In the genomic region with DNA sequence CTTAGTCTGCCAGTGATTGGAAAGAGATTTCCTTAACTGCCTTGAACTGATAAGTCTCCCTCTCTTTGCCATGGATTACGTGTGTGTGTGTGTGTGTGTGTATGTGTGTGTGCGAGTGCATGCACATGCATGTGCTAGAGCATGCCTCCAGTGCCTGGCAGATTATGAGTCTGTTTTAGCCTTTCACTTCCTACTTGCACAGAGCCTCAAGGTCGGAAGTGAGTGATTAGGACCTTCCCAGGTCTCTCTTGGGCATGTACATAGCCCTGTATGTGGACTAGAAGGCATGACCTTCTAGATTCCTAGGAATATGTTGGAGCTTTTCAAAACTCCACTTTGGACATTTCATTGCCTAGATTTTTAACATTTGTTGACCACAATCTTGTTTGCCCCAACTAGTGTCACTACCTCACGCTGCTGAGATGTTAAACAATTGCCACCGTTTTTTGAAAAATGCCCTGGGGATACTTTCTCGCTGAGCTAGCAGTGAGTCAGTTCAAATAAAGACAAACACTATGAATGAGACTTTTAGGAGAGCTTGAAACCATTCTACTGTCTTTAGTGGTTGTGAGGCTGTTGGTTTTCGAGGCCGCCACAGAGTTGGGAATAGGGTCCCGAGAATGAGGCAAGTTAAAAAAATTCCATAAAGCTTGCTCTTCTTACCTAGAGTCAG, we compare ENCODE assay signal across 19 cellular contexts. TPM values are rescaled to one million over a fixed set of nuclear protein-coding genes. Genes with fewer than 3 reads are reported as not detected.
DNase-seq lines count a peak whose midpoint lies in the region; ATAC-seq, FAIRE-seq and TF ChIP-seq lines count a peak whose summit lies in the region.
"Had no signal": no experiment of that assay in that cellular context is flagged by ENCODE, and none has a peak within 500 bp of the region (broad histone marks: within the 10 kb centered on the region; RNA-seq: fewer than 3 reads in every experiment).

No MANE protein-coding gene starts in this region.

- H3K4me3 Mint-ChIP-seq in neural crest cell (peak overlapping the region; percentile 3), mesothelial cell of epicardium (no peak overlapping the region)
- H3K4me3 Mint-ChIP-seq: activated CD4-positive, alpha-beta T cell treated with anti-CD3 and anti-CD28 coated beads, Interleukin-2, amount 10 ng/mL, durations not matched to agents 7 days and 5 days; T-helper 2 cell treated with Interferon-gamma antibody and Interleukin-4, amounts not matched to agents 5 μg/mL and 100 μg/mL, for 36 hours had no signal

- peak overlapping the region; percentile 24 for H3K27ac ChIP-seq in PC-9
- no peak overlapping the region for H3K27ac ChIP-seq in Karpas-422 (ENCODE audit: low read length)
- H3K27ac ChIP-seq: body of pancreas, prostate gland, thoracic aorta had no signal

- H3K4me2 ChIP-seq in PC-9 (peak overlapping the region; percentile 60), Karpas-422 (ENCODE audit: low read depth, low read length, poor library complexity, severe bottlenecking) (no peak overlapping the region)

- no peak for DNase-seq in GM12892 (ENCODE audit: insufficient read length)
- peak; percentile 53 to 84 for DNase-seq in PC-9
- DNase-seq in bronchial epithelial cell (ENCODE audit: low read depth), result peak; percentile 92
- DNase-seq in neural crest cell (ENCODE audit: low read depth, low spot score), result no peak
- DNase-seq in Karpas-422, result no peak
- DNase-seq in mesothelial cell of epicardium (ENCODE audit: low spot score in 2 of 2, unreplicated experiment in 2 of 2), result no peak
- no peak for DNase-seq in NCI-H2107 treated with DMSO at 0.1 percent for 48 hours (lab: John Stamatoyannopoulos, UW; ENCODE audit: unreplicated experiment)
- DNase-seq: activated CD4-positive, alpha-beta T cell treated with anti-CD3 and anti-CD28 coated beads, Interleukin-2, amount 10 ng/mL, durations not matched to agents 7 days and 5 days; body of pancreas; DMS79; effector CD8-positive, alpha-beta T cell; NCI-H1105; NCI-H345 had no signal

- H2AFZ ChIP-seq in PC-9 (no peak overlapping the region), Karpas-422 (ENCODE audit: low read length) (no peak overlapping the region)

- peaks cover 19% of the 10 kb centered on the region for H3K4me1 ChIP-seq in PC-9 (replicated peaks; ENCODE audit: insufficient read depth)
- no peaks in the 10 kb centered on the region for H3K4me1 ChIP-seq in Karpas-422 (ENCODE audit: low read length)
- H3K4me1 ChIP-seq: body of pancreas, prostate gland had no signal

- H3K9ac ChIP-seq in Karpas-422 (ENCODE audit: low read length), result no peak overlapping the region

- H3K9me3 Mint-ChIP-seq in neural crest cell, result no peaks in the 10 kb centered on the region
- peaks cover 8% of the 10 kb centered on the region for H3K9me3 Mint-ChIP-seq in mesothelial cell of epicardium
- H3K9me3 Mint-ChIP-seq: activated CD4-positive, alpha-beta T cell treated with anti-CD3 and anti-CD28 coated beads, Interleukin-2, amount 10 ng/mL, durations not matched to agents 7 days and 5 days; T-helper 2 cell treated with Interferon-gamma antibody and Interleukin-4, amounts not matched to agents 5 μg/mL and 100 μg/mL, for 36 hours had no signal

- POLR2A ChIA-PET in PC-9 (lab: Charles Lee; ENCODE audit: unreplicated experiment), result interaction anchor here (0.5 to 0.7 kb wide), 3 partner anchors 126 to 890 kb away, joined by 3 to 9 read pairs (median 4); no protein-coding TSS in a partner anchor

- H3K36me3 Mint-ChIP-seq in neural crest cell (ENCODE audit: low read depth), result peaks cover 13% of the 10 kb centered on the region
- peaks cover 35% of the 10 kb centered on the region for H3K36me3 Mint-ChIP-seq in mesothelial cell of epicardium

- ATAC-seq in HG03039 (IDR thresholded peaks at IDR 0.05; ENCODE audit: unreplicated experiment), result no peak
- ATAC-seq: body of pancreas, HepG2 had no signal

- H3K9me3 ChIP-seq in PC-9 (ENCODE audit: insufficient read depth, low read depth) (no peaks in the 10 kb centered on the region), Karpas-422 (ENCODE audit: low read length) (no peaks in the 10 kb centered on the region)
- H3K9me3 ChIP-seq: body of pancreas, prostate gland, thoracic aorta had no signal

- CTCF ChIA-PET in PC-9 (lab: Charles Lee), result no interaction called here

- peak; percentile 40 for FAIRE-seq in GM12892 (lab: Jason Lieb, UNC)
- peak; percentile 80 for FAIRE-seq in bronchial epithelial cell (lab: Jason Lieb, UNC)
- FAIRE-seq: HepG2 had no signal

- H3K4me1 Mint-ChIP-seq in neural crest cell (peaks cover 13% of the 10 kb centered on the region), mesothelial cell of epicardium (no peaks in the 10 kb centered on the region)

- peaks cover 16% of the 10 kb centered on the region for H3F3A ChIP-seq in PC-9 (ENCODE audit: insufficient read depth, low read depth)

- H4K20me1 ChIP-seq in PC-9 (ENCODE audit: insufficient read depth), result no peaks in the 10 kb centered on the region
- no peaks in the 10 kb centered on the region for H4K20me1 ChIP-seq in Karpas-422 (ENCODE audit: insufficient read depth, low read depth, low read length)

- H3K36me3 ChIP-seq in PC-9 (ENCODE audit: low read depth) (no peaks in the 10 kb centered on the region), bronchial epithelial cell (ENCODE audit: control insufficient read depth, insufficient read depth, low read length) (peaks cover 1% of the 10 kb centered on the region), Karpas-422 (ENCODE audit: insufficient read depth, low read length) (peaks cover 68% of the 10 kb centered on the region)

- TF ChIP-seq CTCF in PC-9 (conservative IDR thresholded peaks at IDR 0.05) (no peak), bronchial epithelial cell (IDR thresholded peaks at IDR 0.05; ENCODE audit: insufficient read depth, low read length, severe bottlenecking) (no peak), neural crest cell (conservative IDR thresholded peaks at IDR 0.05) (no peak), mesothelial cell of epicardium (IDR thresholded peaks at IDR 0.05; ENCODE audit: unreplicated experiment) (no peak)

- H3K27me3 ChIP-seq in PC-9 (ENCODE audit: insufficient read depth, low read depth), result no peaks in the 10 kb centered on the region
- H3K27me3 ChIP-seq in bronchial epithelial cell (ENCODE audit: control insufficient read depth, insufficient read depth, low read length), result no peaks in the 10 kb centered on the region
- no peaks in the 10 kb centered on the region for H3K27me3 ChIP-seq in Karpas-422 (ENCODE audit: low read length)
- H3K27me3 ChIP-seq: body of pancreas had no signal

- no peak for TF ChIP-seq POLR2A in GM12892 (IDR thresholded peaks at IDR 0.05; ENCODE audit: low read depth, low read length)

- BruUV-seq in PC-9 (replicated peaks; lab: Mats Ljungman, UMichigan), result no TSS peak

- H3K27me3 Mint-ChIP-seq in neural crest cell (ENCODE audit: low read depth) (no peaks in the 10 kb centered on the region), mesothelial cell of epicardium (ENCODE audit: low read depth) (no peaks in the 10 kb centered on the region)
- H3K27me3 Mint-ChIP-seq: activated CD4-positive, alpha-beta T cell treated with anti-CD3 and anti-CD28 coated beads, Interleukin-2, amount 10 ng/mL, durations not matched to agents 7 days and 5 days had no signal

- 0 out of 2 replicates have a peak overlapping the region, but pooled peaks have one; percentile 7 for H3K4me3 ChIP-seq in PC-9
- H3K4me3 ChIP-seq in bronchial epithelial cell (ENCODE audit: low read depth, low read length), result no peak overlapping the region
- H3K4me3 ChIP-seq in Karpas-422 (ENCODE audit: low read length), result no peak overlapping the region
- H3K4me3 ChIP-seq: body of pancreas, prostate gland, thoracic aorta had no signal

- H3K9me2 ChIP-seq in PC-9 (ENCODE audit: insufficient read depth), result no peaks in the 10 kb centered on the region
- no peaks in the 10 kb centered on the region for H3K9me2 ChIP-seq in Karpas-422 (replicated peaks; ENCODE audit: insufficient read depth, low read length)

- H3K27ac Mint-ChIP-seq in neural crest cell (ENCODE audit: unreplicated experiment) (peak overlapping the region; percentile 55), mesothelial cell of epicardium (no peak overlapping the region)
- H3K27ac Mint-ChIP-seq: activated CD4-positive, alpha-beta T cell treated with anti-CD3 and anti-CD28 coated beads, Interleukin-2, amount 10 ng/mL, durations not matched to agents 7 days and 5 days; T-helper 2 cell treated with Interferon-gamma antibody and Interleukin-4, amounts not matched to agents 5 μg/mL and 100 μg/mL, for 36 hours had no signal

- H3K79me2 ChIP-seq in PC-9 (ENCODE audit: low read depth), result no peaks in the 10 kb centered on the region
- H3K79me2 ChIP-seq in Karpas-422 (ENCODE audit: low read length), result no peaks in the 10 kb centered on the region

- intact Hi-C loops in PC-9 (cut with micrococcal nuclease; ENCODE audit: unreplicated experiment), result no loop called here

RNA-seq across cellular contexts. Expression of a gene that starts 28.2 kb away (rescaled TPM):
- 16.9 TPM for polyA plus RNA-seq in GM12892 (2012; ENCODE audit: missing spikeins)
- total RNA-seq in PC-9 (2021) (13.2 and 20.4 TPM in 2 replicates), bronchial epithelial cell (6.0 and 8.7 TPM in 2 replicates), neural crest cell (41.1 and 42.4 TPM in 2 replicates), mesothelial cell of epicardium (18.3 to 20.7 TPM (median 19.7 TPM) in 3 replicates)
- 31.4 and 42.3 TPM in 2 replicates for total RNA-seq in Karpas-422 (2014; rRNA removed; shearing (Covaris generic); ENCODE audit: low replicate concordance)

RNA-seq across cellular contexts. Expression of a gene that starts 28.4 kb away (rescaled TPM):
- polyA plus RNA-seq in GM12892 (2012; ENCODE audit: missing spikeins), result 74.7 TPM
- total RNA-seq in PC-9 (2021) (37.0 and 42.7 TPM in 2 replicates), bronchial epithelial cell (15.5 and 18.3 TPM in 2 replicates), neural crest cell (41.0 and 47.2 TPM in 2 replicates), mesothelial cell of epicardium (40.5 to 43.9 TPM (median 40.8 TPM) in 3 replicates)
- 51.3 and 71.7 TPM in 2 replicates for total RNA-seq in Karpas-422 (2014; rRNA removed; shearing (Covaris generic); ENCODE audit: low replicate concordance)

RNA-seq across cellular contexts. Expression of a gene that starts 60.0 kb away (rescaled TPM):
- polyA plus RNA-seq in GM12892 (2012; ENCODE audit: missing spikeins), result not detected
- total RNA-seq in PC-9 (2021) (not detected in 2 replicates), bronchial epithelial cell (not detected in 2 replicates), neural crest cell (0.42 and 0.52 TPM in 2 replicates), mesothelial cell of epicardium (0.47 TPM in 1 of 3 replicates, not detected in the others)
- 1.8 TPM in 1 of 2 replicates, not detected in the other for total RNA-seq in Karpas-422 (2014; rRNA removed; shearing (Covaris generic); ENCODE audit: low replicate concordance)
- total RNA-seq: activated CD4-positive, alpha-beta T cell treated with anti-CD3 and anti-CD28 coated beads, Interleukin-2, amount 10 ng/mL, durations not matched to agents 7 days and 5 days; thoracic aorta had no signal
- polyA plus RNA-seq: BJ, HepG2 had no signal

Comparison
In these comparisons a context has a peak if more than half of its experiments do, and no peak if none do; other contexts are left out.
1. DNase-seq: peak in PC-9 (2 of 2) and bronchial epithelial cell (single experiment); none in GM12892 (single experiment), neural crest cell (single experiment), Karpas-422 (single experiment), mesothelial cell of epicardium (0 of 2) and NCI-H2107 treated with DMSO at 0.1 percent for 48 hours (single experiment).